ENCODE assay signal across 1 cellular context in the genomic region with DNA sequence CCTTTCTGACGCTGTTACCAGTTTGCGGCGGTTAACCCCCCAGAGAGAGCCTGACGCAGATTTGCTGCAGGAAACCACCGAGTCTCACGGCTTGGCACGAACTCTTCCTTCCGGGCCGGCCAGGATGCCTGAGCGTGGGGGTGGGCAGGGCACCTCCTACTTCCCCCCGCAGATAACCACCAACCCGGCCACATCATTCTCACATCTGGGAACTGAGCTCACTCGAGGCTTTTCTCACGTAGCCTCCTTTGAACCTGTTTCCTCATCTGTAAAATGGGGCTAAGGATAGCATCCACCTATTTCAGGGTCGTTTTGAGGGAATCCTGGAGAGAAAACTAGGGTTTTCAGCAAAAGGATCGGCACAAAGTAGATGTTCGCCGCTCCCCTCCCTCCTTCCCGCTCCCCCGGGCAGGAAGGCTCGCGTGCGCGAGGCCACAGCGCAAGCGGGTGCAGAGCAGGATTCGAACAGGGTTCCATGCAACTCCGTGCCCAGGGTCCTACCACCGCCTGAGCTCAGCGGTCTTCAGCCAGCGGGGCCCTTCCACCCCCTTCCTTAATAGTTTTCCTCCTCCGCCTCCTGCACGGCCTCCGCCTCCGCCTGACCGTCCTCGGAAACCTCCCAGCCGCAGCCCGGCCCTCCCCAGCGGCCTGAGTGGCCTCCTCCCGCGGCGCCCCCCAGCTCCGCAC.
TF ChIP-seq lines count a peak whose summit lies in the region.

No MANE protein-coding gene starts in this region.

TF ChIP-seq in K562, 482 proteins besides CTCF, POLR2A, EP300 and RAD21 (continued from another document and continues in another):
- TF ChIP-seq CBFA2T3 (IDR thresholded peaks at IDR 0.05) (peak; percentile 72), PTRF (tag; IDR thresholded peaks at IDR 0.05) (no peak), SUPT5H (IDR thresholded peaks at IDR 0.05) (peak; percentile 81), CBX3 (IDR thresholded peaks at IDR 0.05; ENCODE audit: borderline replicate concordance in 1 of 2, low read length in 2 of 2) (peak in 1 of 2 experiments; percentile 34; a peak in 1 of 3 replicates), ZNF324 (CRISPR knock-in tag; IDR thresholded peaks at IDR 0.05) (no peak), NEUROD1 (IDR thresholded peaks at IDR 0.05; ENCODE audit: borderline replicate concordance, low read depth, low read length, partially characterized antibody) (peak; percentile 36), MEF2A (IDR thresholded peaks at IDR 0.05; ENCODE audit: control insufficient read depth, low read depth, low read length) (peak; percentile 68), RUNX1 (IDR thresholded peaks at IDR 0.05; ENCODE audit: low read depth) (0 out of 2 replicates have a peak, but pooled peaks have one; percentile 20), POLR2H (tag; IDR thresholded peaks at IDR 0.05; ENCODE audit: low read depth) (peak; percentile 96), TAF7 (tag; IDR thresholded peaks at IDR 0.05) (no peak), CBFB (CRISPR knock-in tag; IDR thresholded peaks at IDR 0.05) (peak; percentile 90; the same call in 1 of the 2 replicates), TAL1 (IDR thresholded peaks at IDR 0.05) (peak; percentile 18; the same call in 1 of the 2 replicates), ZNF584 (CRISPR knock-in tag; IDR thresholded peaks at IDR 0.05; ENCODE audit: low read depth) (peak; percentile 95), TOE1 (IDR thresholded peaks at IDR 0.05; ENCODE audit: borderline replicate concordance) (peak; percentile 61), TOE1 (CRISPR knock-in tag; IDR thresholded peaks at IDR 0.05; ENCODE audit: borderline replicate concordance, low read depth) (peak; percentile 25; the same call in 1 of the 2 replicates), SMAD1 (IDR thresholded peaks at IDR 0.05; ENCODE audit: low read depth, low read length, partially characterized antibody) (peak; percentile 53), PURB (CRISPR knock-in tag; IDR thresholded peaks at IDR 0.05; ENCODE audit: low read depth) (no peak), ZNF766 (CRISPR knock-in tag; conservative IDR thresholded peaks at IDR 0.05) (0 out of 2 replicates have a peak, but pooled peaks have one; percentile 40), CBFA2T2 (conservative IDR thresholded peaks at IDR 0.05) (peak; percentile 36; the same call in 1 of the 2 replicates), TCF7 (IDR thresholded peaks at IDR 0.05; ENCODE audit: borderline replicate concordance) (peak; percentile 58; the same call in 1 of the 2 replicates), SAP30 (IDR thresholded peaks at IDR 0.05; ENCODE audit: borderline replicate concordance, insufficient read depth, low read depth, low read length, poor library complexity, severe bottlenecking) (peak; percentile 20), PYGO2 (tag; IDR thresholded peaks at IDR 0.05) (0 out of 2 replicates have a peak, but pooled peaks have one; percentile 6), ETV5 (CRISPR knock-in tag; IDR thresholded peaks at IDR 0.05; ENCODE audit: low read depth) (peak; percentile 92), DDX20 (tag; IDR thresholded peaks at IDR 0.05; ENCODE audit: low read depth) (no peak), ETV6 (IDR thresholded peaks at IDR 0.05; ENCODE audit: borderline replicate concordance in 1 of 2, low read depth in 2 of 2, low read length in 1 of 2) (peak; percentile 83 to 87; a peak in 2 of 4 replicates), ETV6 (CRISPR knock-in tag; IDR thresholded peaks at IDR 0.05; ENCODE audit: borderline replicate concordance) (no peak), GTF2A2 (tag; IDR thresholded peaks at IDR 0.05) (peak; percentile 74; the same call in 1 of the 2 replicates), MTA3 (IDR thresholded peaks at IDR 0.05; ENCODE audit: borderline replicate concordance) (peak; percentile 78), ZNF444 (CRISPR knock-in tag; IDR thresholded peaks at IDR 0.05) (no peak), ZNF830 (CRISPR knock-in tag; IDR thresholded peaks at IDR 0.05) (peak; percentile 97)
- TF ChIP-seq, protein P1, sequence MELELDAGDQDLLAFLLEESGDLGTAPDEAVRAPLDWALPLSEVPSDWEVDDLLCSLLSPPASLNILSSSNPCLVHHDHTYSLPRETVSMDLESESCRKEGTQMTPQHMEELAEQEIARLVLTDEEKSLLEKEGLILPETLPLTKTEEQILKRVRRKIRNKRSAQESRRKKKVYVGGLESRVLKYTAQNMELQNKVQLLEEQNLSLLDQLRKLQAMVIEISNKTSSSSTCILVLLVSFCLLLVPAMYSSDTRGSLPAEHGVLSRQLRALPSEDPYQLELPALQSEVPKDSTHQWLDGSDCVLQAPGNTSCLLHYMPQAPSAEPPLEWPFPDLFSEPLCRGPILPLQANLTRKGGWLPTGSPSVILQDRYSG (tag; conservative IDR thresholded peaks at IDR 0.05; ENCODE audit: low read depth): 0 out of 2 replicates have a peak, but pooled peaks have one; percentile 71
- TF ChIP-seq, protein P2, sequence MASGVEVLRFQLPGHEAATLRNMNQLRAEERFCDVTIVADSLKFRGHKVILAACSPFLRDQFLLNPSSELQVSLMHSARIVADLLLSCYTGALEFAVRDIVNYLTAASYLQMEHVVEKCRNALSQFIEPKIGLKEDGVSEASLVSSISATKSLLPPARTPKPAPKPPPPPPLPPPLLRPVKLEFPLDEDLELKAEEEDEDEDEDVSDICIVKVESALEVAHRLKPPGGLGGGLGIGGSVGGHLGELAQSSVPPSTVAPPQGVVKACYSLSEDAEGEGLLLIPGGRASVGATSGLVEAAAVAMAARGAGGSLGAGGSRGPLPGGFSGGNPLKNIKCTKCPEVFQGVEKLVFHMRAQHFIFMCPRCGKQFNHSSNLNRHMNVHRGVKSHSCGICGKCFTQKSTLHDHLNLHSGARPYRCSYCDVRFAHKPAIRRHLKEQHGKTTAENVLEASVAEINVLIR (CRISPR knock-in tag; IDR thresholded peaks at IDR 0.05): no peak
- TF ChIP-seq, protein P3, sequence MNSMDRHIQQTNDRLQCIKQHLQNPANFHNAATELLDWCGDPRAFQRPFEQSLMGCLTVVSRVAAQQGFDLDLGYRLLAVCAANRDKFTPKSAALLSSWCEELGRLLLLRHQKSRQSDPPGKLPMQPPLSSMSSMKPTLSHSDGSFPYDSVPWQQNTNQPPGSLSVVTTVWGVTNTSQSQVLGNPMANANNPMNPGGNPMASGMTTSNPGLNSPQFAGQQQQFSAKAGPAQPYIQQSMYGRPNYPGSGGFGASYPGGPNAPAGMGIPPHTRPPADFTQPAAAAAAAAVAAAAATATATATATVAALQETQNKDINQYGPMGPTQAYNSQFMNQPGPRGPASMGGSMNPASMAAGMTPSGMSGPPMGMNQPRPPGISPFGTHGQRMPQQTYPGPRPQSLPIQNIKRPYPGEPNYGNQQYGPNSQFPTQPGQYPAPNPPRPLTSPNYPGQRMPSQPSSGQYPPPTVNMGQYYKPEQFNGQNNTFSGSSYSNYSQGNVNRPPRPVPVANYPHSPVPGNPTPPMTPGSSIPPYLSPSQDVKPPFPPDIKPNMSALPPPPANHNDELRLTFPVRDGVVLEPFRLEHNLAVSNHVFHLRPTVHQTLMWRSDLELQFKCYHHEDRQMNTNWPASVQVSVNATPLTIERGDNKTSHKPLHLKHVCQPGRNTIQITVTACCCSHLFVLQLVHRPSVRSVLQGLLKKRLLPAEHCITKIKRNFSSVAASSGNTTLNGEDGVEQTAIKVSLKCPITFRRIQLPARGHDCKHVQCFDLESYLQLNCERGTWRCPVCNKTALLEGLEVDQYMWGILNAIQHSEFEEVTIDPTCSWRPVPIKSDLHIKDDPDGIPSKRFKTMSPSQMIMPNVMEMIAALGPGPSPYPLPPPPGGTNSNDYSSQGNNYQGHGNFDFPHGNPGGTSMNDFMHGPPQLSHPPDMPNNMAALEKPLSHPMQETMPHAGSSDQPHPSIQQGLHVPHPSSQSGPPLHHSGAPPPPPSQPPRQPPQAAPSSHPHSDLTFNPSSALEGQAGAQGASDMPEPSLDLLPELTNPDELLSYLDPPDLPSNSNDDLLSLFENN (IDR thresholded peaks at IDR 0.05; ENCODE audit: low read depth in 2 of 2, low read length in 2 of 2): peak in 1 of 2 experiments; percentile 36; a peak in 1 of 4 replicates
- TF ChIP-seq, protein P4, sequence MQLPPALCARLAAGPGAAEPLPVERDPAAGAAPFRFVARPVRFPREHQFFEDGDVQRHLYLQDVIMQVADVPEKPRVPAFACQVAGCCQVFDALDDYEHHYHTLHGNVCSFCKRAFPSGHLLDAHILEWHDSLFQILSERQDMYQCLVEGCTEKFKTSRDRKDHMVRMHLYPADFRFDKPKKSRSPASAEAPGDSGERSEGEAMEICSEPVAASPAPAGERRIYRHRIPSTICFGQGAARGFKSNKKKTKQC (CRISPR knock-in tag; IDR thresholded peaks at IDR 0.05): no peak
- TF ChIP-seq, protein P5, sequence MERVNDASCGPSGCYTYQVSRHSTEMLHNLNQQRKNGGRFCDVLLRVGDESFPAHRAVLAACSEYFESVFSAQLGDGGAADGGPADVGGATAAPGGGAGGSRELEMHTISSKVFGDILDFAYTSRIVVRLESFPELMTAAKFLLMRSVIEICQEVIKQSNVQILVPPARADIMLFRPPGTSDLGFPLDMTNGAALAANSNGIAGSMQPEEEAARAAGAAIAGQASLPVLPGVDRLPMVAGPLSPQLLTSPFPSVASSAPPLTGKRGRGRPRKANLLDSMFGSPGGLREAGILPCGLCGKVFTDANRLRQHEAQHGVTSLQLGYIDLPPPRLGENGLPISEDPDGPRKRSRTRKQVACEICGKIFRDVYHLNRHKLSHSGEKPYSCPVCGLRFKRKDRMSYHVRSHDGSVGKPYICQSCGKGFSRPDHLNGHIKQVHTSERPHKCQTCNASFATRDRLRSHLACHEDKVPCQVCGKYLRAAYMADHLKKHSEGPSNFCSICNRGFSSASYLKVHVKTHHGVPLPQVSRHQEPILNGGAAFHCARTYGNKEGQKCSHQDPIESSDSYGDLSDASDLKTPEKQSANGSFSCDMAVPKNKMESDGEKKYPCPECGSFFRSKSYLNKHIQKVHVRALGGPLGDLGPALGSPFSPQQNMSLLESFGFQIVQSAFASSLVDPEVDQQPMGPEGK (CRISPR knock-in tag; IDR thresholded peaks at IDR 0.05; ENCODE audit: borderline replicate concordance): peak; percentile 80; the same call in 1 of the 2 replicates
- TF ChIP-seq, protein P6, sequence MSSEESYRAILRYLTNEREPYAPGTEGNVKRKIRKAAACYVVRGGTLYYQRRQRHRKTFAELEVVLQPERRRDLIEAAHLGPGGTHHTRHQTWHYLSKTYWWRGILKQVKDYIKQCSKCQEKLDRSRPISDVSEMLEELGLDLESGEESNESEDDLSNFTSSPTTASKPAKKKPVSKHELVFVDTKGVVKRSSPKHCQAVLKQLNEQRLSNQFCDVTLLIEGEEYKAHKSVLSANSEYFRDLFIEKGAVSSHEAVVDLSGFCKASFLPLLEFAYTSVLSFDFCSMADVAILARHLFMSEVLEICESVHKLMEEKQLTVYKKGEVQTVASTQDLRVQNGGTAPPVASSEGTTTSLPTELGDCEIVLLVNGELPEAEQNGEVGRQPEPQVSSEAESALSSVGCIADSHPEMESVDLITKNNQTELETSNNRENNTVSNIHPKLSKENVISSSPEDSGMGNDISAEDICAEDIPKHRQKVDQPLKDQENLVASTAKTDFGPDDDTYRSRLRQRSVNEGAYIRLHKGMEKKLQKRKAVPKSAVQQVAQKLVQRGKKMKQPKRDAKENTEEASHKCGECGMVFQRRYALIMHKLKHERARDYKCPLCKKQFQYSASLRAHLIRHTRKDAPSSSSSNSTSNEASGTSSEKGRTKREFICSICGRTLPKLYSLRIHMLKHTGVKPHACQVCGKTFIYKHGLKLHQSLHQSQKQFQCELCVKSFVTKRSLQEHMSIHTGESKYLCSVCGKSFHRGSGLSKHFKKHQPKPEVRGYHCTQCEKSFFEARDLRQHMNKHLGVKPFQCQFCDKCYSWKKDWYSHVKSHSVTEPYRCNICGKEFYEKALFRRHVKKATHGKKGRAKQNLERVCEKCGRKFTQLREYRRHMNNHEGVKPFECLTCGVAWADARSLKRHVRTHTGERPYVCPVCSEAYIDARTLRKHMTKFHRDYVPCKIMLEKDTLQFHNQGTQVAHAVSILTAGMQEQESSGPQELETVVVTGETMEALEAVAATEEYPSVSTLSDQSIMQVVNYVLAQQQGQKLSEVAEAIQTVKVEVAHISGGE (CRISPR knock-in tag; IDR thresholded peaks at IDR 0.05): 0 out of 6 replicates have a peak, but pooled peaks of 1 of the 3 experiments have one; percentile 18
- TF ChIP-seq, protein P7, sequence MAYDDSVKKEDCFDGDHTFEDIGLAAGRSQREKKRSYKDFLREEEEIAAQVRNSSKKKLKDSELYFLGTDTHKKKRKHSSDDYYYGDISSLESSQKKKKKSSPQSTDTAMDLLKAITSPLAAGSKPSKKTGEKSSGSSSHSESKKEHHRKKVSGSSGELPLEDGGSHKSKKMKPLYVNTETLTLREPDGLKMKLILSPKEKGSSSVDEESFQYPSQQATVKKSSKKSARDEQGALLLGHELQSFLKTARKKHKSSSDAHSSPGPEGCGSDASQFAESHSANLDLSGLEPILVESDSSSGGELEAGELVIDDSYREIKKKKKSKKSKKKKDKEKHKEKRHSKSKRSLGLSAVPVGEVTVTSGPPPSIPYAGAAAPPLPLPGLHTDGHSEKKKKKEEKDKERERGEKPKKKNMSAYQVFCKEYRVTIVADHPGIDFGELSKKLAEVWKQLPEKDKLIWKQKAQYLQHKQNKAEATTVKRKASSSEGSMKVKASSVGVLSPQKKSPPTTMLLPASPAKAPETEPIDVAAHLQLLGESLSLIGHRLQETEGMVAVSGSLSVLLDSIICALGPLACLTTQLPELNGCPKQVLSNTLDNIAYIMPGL (CRISPR knock-in tag; IDR thresholded peaks at IDR 0.05): peak; percentile 66; the same call in 1 of the 2 replicates
- TF ChIP-seq, protein P8, sequence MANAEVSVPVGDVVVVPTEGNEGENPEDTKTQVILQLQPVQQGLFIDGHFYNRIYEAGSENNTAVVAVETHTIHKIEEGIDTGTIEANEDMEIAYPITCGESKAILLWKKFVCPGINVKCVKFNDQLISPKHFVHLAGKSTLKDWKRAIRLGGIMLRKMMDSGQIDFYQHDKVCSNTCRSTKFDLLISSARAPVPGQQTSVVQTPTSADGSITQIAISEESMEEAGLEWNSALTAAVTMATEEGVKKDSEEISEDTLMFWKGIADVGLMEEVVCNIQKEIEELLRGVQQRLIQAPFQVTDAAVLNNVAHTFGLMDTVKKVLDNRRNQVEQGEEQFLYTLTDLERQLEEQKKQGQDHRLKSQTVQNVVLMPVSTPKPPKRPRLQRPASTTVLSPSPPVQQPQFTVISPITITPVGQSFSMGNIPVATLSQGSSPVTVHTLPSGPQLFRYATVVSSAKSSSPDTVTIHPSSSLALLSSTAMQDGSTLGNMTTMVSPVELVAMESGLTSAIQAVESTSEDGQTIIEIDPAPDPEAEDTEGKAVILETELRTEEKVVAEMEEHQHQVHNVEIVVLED (CRISPR knock-in tag; IDR thresholded peaks at IDR 0.05): no peak
- TF ChIP-seq, protein P9, sequence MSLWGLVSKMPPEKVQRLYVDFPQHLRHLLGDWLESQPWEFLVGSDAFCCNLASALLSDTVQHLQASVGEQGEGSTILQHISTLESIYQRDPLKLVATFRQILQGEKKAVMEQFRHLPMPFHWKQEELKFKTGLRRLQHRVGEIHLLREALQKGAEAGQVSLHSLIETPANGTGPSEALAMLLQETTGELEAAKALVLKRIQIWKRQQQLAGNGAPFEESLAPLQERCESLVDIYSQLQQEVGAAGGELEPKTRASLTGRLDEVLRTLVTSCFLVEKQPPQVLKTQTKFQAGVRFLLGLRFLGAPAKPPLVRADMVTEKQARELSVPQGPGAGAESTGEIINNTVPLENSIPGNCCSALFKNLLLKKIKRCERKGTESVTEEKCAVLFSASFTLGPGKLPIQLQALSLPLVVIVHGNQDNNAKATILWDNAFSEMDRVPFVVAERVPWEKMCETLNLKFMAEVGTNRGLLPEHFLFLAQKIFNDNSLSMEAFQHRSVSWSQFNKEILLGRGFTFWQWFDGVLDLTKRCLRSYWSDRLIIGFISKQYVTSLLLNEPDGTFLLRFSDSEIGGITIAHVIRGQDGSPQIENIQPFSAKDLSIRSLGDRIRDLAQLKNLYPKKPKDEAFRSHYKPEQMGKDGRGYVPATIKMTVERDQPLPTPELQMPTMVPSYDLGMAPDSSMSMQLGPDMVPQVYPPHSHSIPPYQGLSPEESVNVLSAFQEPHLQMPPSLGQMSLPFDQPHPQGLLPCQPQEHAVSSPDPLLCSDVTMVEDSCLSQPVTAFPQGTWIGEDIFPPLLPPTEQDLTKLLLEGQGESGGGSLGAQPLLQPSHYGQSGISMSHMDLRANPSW (CRISPR knock-in tag; IDR thresholded peaks at IDR 0.05): peak; percentile 16; the same call in 1 of the 2 replicates
